ENCODE assay signal across 27 cellular contexts in the genomic region with DNA sequence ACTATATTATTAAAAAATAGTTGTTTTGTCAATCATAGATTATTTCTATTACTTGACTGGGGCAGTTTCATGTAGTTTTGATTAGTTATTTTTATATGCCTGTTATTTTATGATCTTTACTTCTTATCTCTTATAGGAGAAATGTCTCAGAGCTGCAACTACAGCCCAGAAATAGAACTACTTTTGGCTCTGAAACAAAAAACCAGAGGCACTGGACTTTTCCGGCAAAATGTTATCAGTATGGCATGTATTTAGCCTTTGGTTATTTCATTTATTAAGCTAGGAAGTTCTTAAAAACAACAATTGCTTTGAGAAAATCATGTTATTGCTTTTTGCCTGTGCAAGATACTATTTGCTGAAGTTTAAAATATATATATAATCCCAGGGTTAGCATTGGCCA.
"Had no signal": no experiment of that assay in that cellular context is flagged by ENCODE, and none has a peak within 500 bp of the region (broad histone marks: within the 10 kb centered on the region; RNA-seq: fewer than 3 reads in every experiment).

No MANE protein-coding gene starts in this region.

- H3K27ac ChIP-seq: Peyer's patch, RWPE1 had no signal

- H3K27me3 Mint-ChIP-seq: activated B cell treated with CpG ODN at 0.5 μM for 24 hours; activated CD4-positive, alpha-beta T cell treated with anti-CD3 and anti-CD28 coated beads, Interleukin-2, amount 10 ng/mL, durations not matched to agents 24 days and 14 days; activated CD8-positive, alpha-beta memory T cell treated with anti-CD3 and anti-CD28 coated beads, Interleukin-2, amount 10 ng/mL, durations not matched to agents 7 days and 5 days; activated naive CD4-positive, alpha-beta T cell treated with anti-CD3 and anti-CD28 coated beads, Interleukin-2, amount 50 U/mL, for 24 hours; activated naive CD8-positive, alpha-beta T cell treated with anti-CD3 and anti-CD28 coated beads, Interleukin-2, amount 50 U/mL, for 24 hours; activated T-cell treated with anti-CD3 and anti-CD28 coated beads, Interleukin-2, amount 50 U/mL, for 24 hours; T-cell had no signal

- H3K27me3 ChIP-seq: Peyer's patch had no signal

- H3K27ac Mint-ChIP-seq: activated B cell treated with CpG ODN at 0.5 μM for 24 hours; activated CD4-positive, alpha-beta T cell treated with anti-CD3 and anti-CD28 coated beads, Interleukin-2, amount 10 ng/mL, durations not matched to agents 24 days and 14 days; activated CD8-positive, alpha-beta memory T cell treated with anti-CD3 and anti-CD28 coated beads, Interleukin-2, amount 10 ng/mL, durations not matched to agents 7 days and 5 days; activated naive CD4-positive, alpha-beta T cell treated with anti-CD3 and anti-CD28 coated beads, Interleukin-2, amount 50 U/mL, for 24 hours; activated naive CD8-positive, alpha-beta T cell treated with anti-CD3 and anti-CD28 coated beads, Interleukin-2, amount 50 U/mL, for 24 hours; activated T-cell treated with anti-CD3 and anti-CD28 coated beads, Interleukin-2, amount 50 U/mL, for 24 hours; activated T-helper 1 cell treated with anti-CD3 and anti-CD28 coated beads, Interleukin-12 subunit alpha, Interleukin-12 subunit beta, Interleukin-2, Interleukin-4 antibody, amounts not matched to agents 30 ng/mL and 10 ng/mL and 1 ng/mL, durations not matched to agents 14 hours and 24 hours and 36 hours; T-cell had no signal

- H3K4me3 Mint-ChIP-seq: activated B cell treated with CpG ODN at 0.5 μM for 24 hours; activated CD4-positive, alpha-beta T cell treated with anti-CD3 and anti-CD28 coated beads, Interleukin-2, amount 10 ng/mL, durations not matched to agents 24 days and 14 days; activated CD8-positive, alpha-beta memory T cell treated with anti-CD3 and anti-CD28 coated beads, Interleukin-2, amount 10 ng/mL, durations not matched to agents 7 days and 5 days; activated naive CD4-positive, alpha-beta T cell treated with anti-CD3 and anti-CD28 coated beads, Interleukin-2, amount 50 U/mL, for 24 hours; activated naive CD8-positive, alpha-beta T cell treated with anti-CD3 and anti-CD28 coated beads, Interleukin-2, amount 50 U/mL, for 24 hours; activated T-cell treated with anti-CD3 and anti-CD28 coated beads, Interleukin-2, amount 50 U/mL, for 24 hours; activated T-helper 1 cell treated with anti-CD3 and anti-CD28 coated beads, Interleukin-12 subunit alpha, Interleukin-12 subunit beta, Interleukin-2, Interleukin-4 antibody, amounts not matched to agents 30 ng/mL and 10 ng/mL and 1 ng/mL, durations not matched to agents 14 hours and 24 hours and 36 hours; brain; T-cell had no signal

- DNase-seq: activated B cell treated with CpG ODN at 0.5 μM for 24 hours; activated CD4-positive, alpha-beta T cell treated with anti-CD3 and anti-CD28 coated beads for 1 hour; activated CD4-positive, alpha-beta T cell treated with anti-CD3 and anti-CD28 coated beads, Interleukin-2, amount 10 ng/mL, durations not matched to agents 24 days and 14 days; activated CD4-positive, alpha-beta T cell treated with anti-CD3 and anti-CD28 coated beads, Interleukin-2, amount 50 U/mL, for 48 hours; activated CD8-positive, alpha-beta memory T cell treated with anti-CD3 and anti-CD28 coated beads, Interleukin-2, amount 10 ng/mL, durations not matched to agents 7 days and 5 days; activated effector memory CD4-positive, alpha-beta T cell treated with Interleukin-2 at 50 U/mL for 16 hours; activated naive CD4-positive, alpha-beta T cell; activated naive CD8-positive, alpha-beta T cell treated with anti-CD3 and anti-CD28 coated beads, Interleukin-2, amount 50 U/mL, for 24 hours; activated T-cell treated with anti-CD3 and anti-CD28 coated beads, Interleukin-2, amount 50 U/mL, for 24 hours; amniotic stem cell; Kasumi-1; KBM-7; NCI-H1105 treated with DMSO at 0.1 percent for 48 hours; NCI-H1436 treated with DMSO at 0.1 percent for 48 hours; NCI-H187; NCI-H2081; NCI-H446; NCI-H524; Peyer's patch; SHP77 treated with DMSO at 0.1 percent for 48 hours; T-cell; T-helper 2 cell; T1000 had no signal

- H3K4me3 ChIP-seq: Peyer's patch had no signal

- H3K9me3 ChIP-seq: Peyer's patch had no signal

- H3K36me3 Mint-ChIP-seq: activated CD8-positive, alpha-beta memory T cell treated with anti-CD3 and anti-CD28 coated beads, Interleukin-2, amount 10 ng/mL, durations not matched to agents 7 days and 5 days; activated naive CD4-positive, alpha-beta T cell treated with anti-CD3 and anti-CD28 coated beads, Interleukin-2, amount 50 U/mL, for 24 hours; brain; T-cell had no signal

- H3K36me3 ChIP-seq: Peyer's patch had no signal

- H3K9me3 Mint-ChIP-seq: activated CD4-positive, alpha-beta T cell treated with anti-CD3 and anti-CD28 coated beads, Interleukin-2, amount 10 ng/mL, durations not matched to agents 24 days and 14 days; activated naive CD8-positive, alpha-beta T cell treated with anti-CD3 and anti-CD28 coated beads, Interleukin-2, amount 50 U/mL, for 24 hours; activated T-helper 1 cell treated with anti-CD3 and anti-CD28 coated beads, Interleukin-12 subunit alpha, Interleukin-12 subunit beta, Interleukin-2, Interleukin-4 antibody, amounts not matched to agents 30 ng/mL and 10 ng/mL and 1 ng/mL, durations not matched to agents 14 hours and 24 hours and 36 hours had no signal

- H3K4me1 ChIP-seq: Peyer's patch had no signal

- ATAC-seq: activated CD8-positive, alpha-beta memory T cell treated with anti-CD3 and anti-CD28 coated beads, Interleukin-2, amount 10 ng/mL, durations not matched to agents 7 days and 5 days; activated naive CD8-positive, alpha-beta T cell treated with anti-CD3 and anti-CD28 coated beads, Interleukin-2, amount 50 U/mL, for 24 hours; T-cell had no signal

- H3K4me1 Mint-ChIP-seq: activated B cell treated with CpG ODN at 0.5 μM for 24 hours; activated CD4-positive, alpha-beta T cell treated with anti-CD3 and anti-CD28 coated beads, Interleukin-2, amount 10 ng/mL, durations not matched to agents 24 days and 14 days; activated CD8-positive, alpha-beta memory T cell treated with anti-CD3 and anti-CD28 coated beads, Interleukin-2, amount 10 ng/mL, durations not matched to agents 7 days and 5 days; activated naive CD4-positive, alpha-beta T cell treated with anti-CD3 and anti-CD28 coated beads, Interleukin-2, amount 50 U/mL, for 24 hours; activated naive CD8-positive, alpha-beta T cell treated with anti-CD3 and anti-CD28 coated beads, Interleukin-2, amount 50 U/mL, for 24 hours; T-cell had no signal
